In genomic region chr4:77905651-77906263, GRCh38 we compare ENCODE assay signal across 1 cellular context.
TF ChIP-seq lines count a peak whose summit lies in the region.

No MANE protein-coding gene starts in this region.

TF ChIP-seq in K562, 482 proteins besides CTCF, POLR2A, EP300 and RAD21 (continued from another document and continues in another):
- TF ChIP-seq HMBOX1 (IDR thresholded peaks at IDR 0.05) (peak; percentile 46; the same call in 1 of the 2 replicates), ARID3A (IDR thresholded peaks at IDR 0.05; ENCODE audit: borderline replicate concordance, low read depth, low read length) (peak; percentile 12; the same call in 1 of the 2 replicates), HDAC1 (IDR thresholded peaks at IDR 0.05) (peak in 1 of 2 experiments; percentile 41; a peak in 1 of 4 replicates), GATAD2B (IDR thresholded peaks at IDR 0.05; ENCODE audit: borderline replicate concordance) (0 out of 2 replicates have a peak, but pooled peaks have one; percentile 63), FOSL1 (tag; conservative IDR thresholded peaks at IDR 0.05) (0 out of 2 replicates have a peak, but pooled peaks have one; percentile 29), ZNF134 (CRISPR knock-in tag; conservative IDR thresholded peaks at IDR 0.05) (no peak), TAL1 (IDR thresholded peaks at IDR 0.05) (peak; percentile 89), SMARCC2 (IDR thresholded peaks at IDR 0.05; ENCODE audit: low read depth) (0 out of 2 replicates have a peak, but pooled peaks have one; percentile 31), HNRNPL (IDR thresholded peaks at IDR 0.05; ENCODE audit: low read depth, low read length) (no peak), SMARCA4 (IDR thresholded peaks at IDR 0.05) (peak; percentile 87), ZNF444 (CRISPR knock-in tag; IDR thresholded peaks at IDR 0.05) (no peak), RAD51 (IDR thresholded peaks at IDR 0.05; ENCODE audit: borderline replicate concordance, low read depth) (peak; percentile 43; the same call in 1 of the 2 replicates), BHLHE40 (IDR thresholded peaks at IDR 0.05; ENCODE audit: low read length) (no peak), MTA2 (IDR thresholded peaks at IDR 0.05; ENCODE audit: low read depth) (peak; percentile 77), L3MBTL2 (IDR thresholded peaks at IDR 0.05) (peak; percentile 46; the same call in 1 of the 2 replicates), EHMT2 (IDR thresholded peaks at IDR 0.05) (no peak), NFYB (IDR thresholded peaks at IDR 0.05; ENCODE audit: extremely low read depth, insufficient read length) (no peak), RCOR1 (IDR thresholded peaks at IDR 0.05; ENCODE audit: borderline replicate concordance in 1 of 2, low read depth in 2 of 2, low read length in 2 of 2) (peak in 1 of 2 experiments; percentile 69; a peak in 2 of 4 replicates), MEIS2 (IDR thresholded peaks at IDR 0.05; ENCODE audit: partially characterized antibody) (peak; percentile 33), SMARCE1 (IDR thresholded peaks at IDR 0.05) (peak; percentile 74), ADNP (tag; IDR thresholded peaks at IDR 0.05) (0 out of 2 replicates have a peak, but pooled peaks have one; percentile 53), MYBL2 (IDR thresholded peaks at IDR 0.05; ENCODE audit: low read depth) (peak; percentile 57; the same call in 1 of the 2 replicates), MYBL2 (CRISPR knock-in tag; IDR thresholded peaks at IDR 0.05; ENCODE audit: borderline replicate concordance) (no peak), MITF (IDR thresholded peaks at IDR 0.05) (0 out of 2 replicates have a peak, but pooled peaks have one; percentile 34), EP400 (IDR thresholded peaks at IDR 0.05) (peak; percentile 44), CREB1 (IDR thresholded peaks at IDR 0.05) (0 out of 2 replicates have a peak, but pooled peaks have one; percentile 22), CREB1 (CRISPR knock-in tag; IDR thresholded peaks at IDR 0.05) (no peak), FOXJ2 (tag; IDR thresholded peaks at IDR 0.05) (0 out of 2 replicates have a peak, but pooled peaks have one; percentile 44), CHCHD3 (CRISPR knock-in tag; IDR thresholded peaks at IDR 0.05) (no peak), CTBP1 (IDR thresholded peaks at IDR 0.05; ENCODE audit: borderline replicate concordance) (peak; percentile 77; the same call in 1 of the 2 replicates), NFIC (IDR thresholded peaks at IDR 0.05) (peak; percentile 35), MTA1 (IDR thresholded peaks at IDR 0.05; ENCODE audit: borderline replicate concordance) (0 out of 2 replicates have a peak, but pooled peaks have one; percentile 50), FOXM1 (IDR thresholded peaks at IDR 0.05; ENCODE audit: low read depth) (peak; percentile 78), FOXM1 (CRISPR knock-in tag; IDR thresholded peaks at IDR 0.05; ENCODE audit: low read depth) (no peak), SOX6 (IDR thresholded peaks at IDR 0.05) (peak; percentile 79), CREB3L1 (IDR thresholded peaks at IDR 0.05; ENCODE audit: borderline replicate concordance, low read depth) (no peak), ATF7 (IDR thresholded peaks at IDR 0.05) (peak; percentile 91), ZNF143 (CRISPR knock-in tag; IDR thresholded peaks at IDR 0.05) (no peak), RFX5 (IDR thresholded peaks at IDR 0.05; ENCODE audit: low read depth, low read length) (no peak), STAT5A (IDR thresholded peaks at IDR 0.05; ENCODE audit: borderline replicate concordance, low read length) (peak; percentile 49; the same call in 1 of the 2 replicates), CC2D1A (IDR thresholded peaks at IDR 0.05) (peak; percentile 69; the same call in 1 of the 2 replicates), CEBPG (CRISPR knock-in tag; IDR thresholded peaks at IDR 0.05) (peak; percentile 27; the same call in 1 of the 2 replicates), CEBPG (tag; conservative IDR thresholded peaks at IDR 0.05 in 1 of 2, IDR thresholded peaks at IDR 0.05 in 1 of 2) (no peak), ATF3 (IDR thresholded peaks at IDR 0.05) (peak; percentile 87), ATF3 (CRISPR knock-in tag; conservative IDR thresholded peaks at IDR 0.05) (no peak), ZBTB40 (IDR thresholded peaks at IDR 0.05) (no peak), ZBTB40 (CRISPR knock-in tag; IDR thresholded peaks at IDR 0.05) (no peak), HMGXB4 (CRISPR knock-in tag; IDR thresholded peaks at IDR 0.05) (no peak), NFRKB (IDR thresholded peaks at IDR 0.05; ENCODE audit: low read depth) (no peak), TBL1XR1 (IDR thresholded peaks at IDR 0.05; ENCODE audit: low read length in 2 of 2) (0 out of 4 replicates have a peak, but pooled peaks of 1 of the 2 experiments have one; percentile 12), NCOR1 (IDR thresholded peaks at IDR 0.05) (peak; percentile 75), PCBP2 (IDR thresholded peaks at IDR 0.05; ENCODE audit: low read depth, low read length, poor library complexity, severe bottlenecking) (no peak), NBN (IDR thresholded peaks at IDR 0.05; ENCODE audit: low read depth) (peak; percentile 31; the same call in 1 of the 2 replicates), ZEB2 (IDR thresholded peaks at IDR 0.05) (peak; percentile 80), TCF3 (CRISPR knock-in tag; IDR thresholded peaks at IDR 0.05) (peak; percentile 78)
